ENCODE assay signal across 10 cellular contexts in genomic region chr15:41258706-41259471, GRCh38. TPM values are rescaled to one million over a fixed set of nuclear protein-coding genes. Genes with fewer than 3 reads are reported as not detected.
DNase-seq lines count a peak whose midpoint lies in the region; ATAC-seq and TF ChIP-seq lines count a peak whose summit lies in the region.
"Had no signal": no experiment of that assay in that cellular context is flagged by ENCODE, and none has a peak within 500 bp of the region (broad histone marks: within the 10 kb centered on the region; RNA-seq: fewer than 3 reads in every experiment).

No MANE protein-coding gene starts in this region.

- DNase-seq in GM20000 (ENCODE audit: low spot score) (peak; percentile 39), RWPE2 (ENCODE audit: low spot score) (peak; percentile 1), globus pallidus (ENCODE audit: low spot score) (peak; percentile 16), WERI-Rb-1 (no peak), HuH-7 (ENCODE audit: low spot score) (no peak), NCI-H2029 treated with DMSO at 0.1 percent for 48 hours (lab: John Stamatoyannopoulos, UW) (no peak)
- DNase-seq: naive thymus-derived CD8-positive, alpha-beta T cell had no signal

- H3K9ac ChIP-seq in skeletal muscle tissue (ENCODE audit: low read depth in 1 of 3, low read length in 3 of 3), result peak overlapping the region in 1 of 3 donors; percentile 13

- H3K36me3 ChIP-seq in RWPE2 (ENCODE audit: low read depth), result peaks cover 77% of the 10 kb centered on the region
- peaks cover 3 to 19% (median 17%) of the 10 kb centered on the region in 3 donors for H3K36me3 ChIP-seq in skeletal muscle tissue (ENCODE audit: control insufficient read depth in 3 of 3, insufficient read depth in 3 of 3, low read length in 3 of 3)
- H3K36me3 ChIP-seq in WERI-Rb-1, result peaks cover 16% of the 10 kb centered on the region

- H3K4me3 ChIP-seq in RWPE2 (ENCODE audit: severe bottlenecking), result no peak overlapping the region
- no peak overlapping the region for H3K4me3 ChIP-seq in skeletal muscle tissue (ENCODE audit: low read length in 3 of 3)
- H3K4me3 ChIP-seq in WERI-Rb-1 (ENCODE audit: low read depth, low read length), result no peak overlapping the region

- ATAC-seq in RWPE2 (ENCODE audit: low read depth) (peak; percentile 82), GM18870 (IDR thresholded peaks at IDR 0.05; ENCODE audit: unreplicated experiment) (no peak)

- no peaks in the 10 kb centered on the region for H3K27me3 ChIP-seq in RWPE2 (ENCODE audit: insufficient read depth, poor library complexity, severe bottlenecking)
- no peaks in the 10 kb centered on the region for H3K27me3 ChIP-seq in skeletal muscle tissue (ENCODE audit: control insufficient read depth in 3 of 3, insufficient read depth in 3 of 3, low read length in 3 of 3)
- no peaks in the 10 kb centered on the region for H3K27me3 ChIP-seq in WERI-Rb-1 (ENCODE audit: insufficient read depth, low read depth, severe bottlenecking)

- H3K27ac ChIP-seq in RWPE2 (ENCODE audit: poor library complexity, severe bottlenecking) (peak overlapping the region; percentile 26), skeletal muscle tissue (ENCODE audit: low read depth, low read length) (peak overlapping the region; percentile 57), WERI-Rb-1 (no peak overlapping the region)

- H3K9me3 ChIP-seq in RWPE2 (ENCODE audit: severe bottlenecking) (no peaks in the 10 kb centered on the region), skeletal muscle tissue (ENCODE audit: control insufficient read depth in 3 of 3, low read length in 3 of 3) (no peaks in the 10 kb centered on the region), WERI-Rb-1 (ENCODE audit: severe bottlenecking) (no peaks in the 10 kb centered on the region)

- peaks cover 28% of the 10 kb centered on the region for H3K4me1 ChIP-seq in RWPE2 (ENCODE audit: insufficient read depth, poor library complexity, severe bottlenecking)
- H3K4me1 ChIP-seq in skeletal muscle tissue (ENCODE audit: control insufficient read depth in 3 of 3, insufficient read depth in 3 of 3, low read length in 3 of 3), result peaks cover 3 to 9% (median 7%) of the 10 kb centered on the region in 3 donors

- TF ChIP-seq CTCF in GM20000 (IDR thresholded peaks at IDR 0.05; ENCODE audit: extremely low read depth, missing control alignments), result no peak
- no peak for TF ChIP-seq CTCF in RWPE2 (IDR thresholded peaks at IDR 0.05; ENCODE audit: poor library complexity, severe bottlenecking)
- TF ChIP-seq CTCF in WERI-Rb-1 (IDR thresholded peaks at IDR 0.05; ENCODE audit: low read depth, low read length), result no peak

RNA-seq across cellular contexts. Expression of gene CHP1, which starts 27.8 kb away (rescaled TPM):
- total RNA-seq in skeletal muscle tissue, result 44.9 TPM

RNA-seq across cellular contexts. Expression of gene EXD1, which starts 28.3 kb away (rescaled TPM):
- total RNA-seq in skeletal muscle tissue, result not detected
- total RNA-seq: naive thymus-derived CD8-positive, alpha-beta T cell; T-helper 1 cell treated with Interleukin-12 subunit alpha and Interleukin-12 subunit beta and Interleukin-4 antibody, amounts not matched to agents 30 ng/mL and 1 ng/mL, for 36 hours had no signal

Comparison
In these comparisons a context has a peak if more than half of its experiments do, and no peak if none do; other contexts are left out.
1. DNase-seq: peak in GM20000 (single experiment), RWPE2 (single experiment) and globus pallidus (single experiment); none in WERI-Rb-1 (single experiment), HuH-7 (single experiment) and NCI-H2029 treated with DMSO at 0.1 percent for 48 hours (single experiment).